29 cellular contexts compared by ENCODE assay signal in genomic region chr11:14058061-14058460, GRCh38.
"Had no signal": no experiment of that assay in that cellular context is flagged by ENCODE, and none has a peak within 500 bp of the region (broad histone marks: within the 10 kb centered on the region; RNA-seq: fewer than 3 reads in every experiment).

No MANE protein-coding gene starts in this region.

- ATAC-seq: activated CD8-positive, alpha-beta memory T cell treated with anti-CD3 and anti-CD28 coated beads, Interleukin-2, amount 10 ng/mL, durations not matched to agents 7 days and 5 days; activated naive CD4-positive, alpha-beta T cell treated with anti-CD3 and anti-CD28 coated beads, Interleukin-2, amount 50 U/mL, for 72 hours; activated naive CD8-positive, alpha-beta T cell treated with anti-CD3 and anti-CD28 coated beads, Interleukin-2, amount 50 U/mL, for 24 hours; T-cell had no signal

- H3K9me3 Mint-ChIP-seq: activated B cell treated with CpG ODN at 0.5 μM for 24 hours; activated CD4-positive, alpha-beta T cell treated with anti-CD3 and anti-CD28 coated beads, Interleukin-2, amount 10 ng/mL, durations not matched to agents 24 days and 14 days; activated naive CD4-positive, alpha-beta T cell treated with anti-CD3 and anti-CD28 coated beads, Interleukin-2, amount 50 U/mL, for 72 hours; activated naive CD8-positive, alpha-beta T cell treated with anti-CD3 and anti-CD28 coated beads, Interleukin-2, amount 50 U/mL, for 24 hours; activated T-cell treated with anti-CD3 and anti-CD28 coated beads, Interleukin-2, amount 50 U/mL, for 24 hours; activated T-helper 1 cell treated with anti-CD3 and anti-CD28 coated beads, Interleukin-12 subunit alpha, Interleukin-12 subunit beta, Interleukin-2, Interleukin-4 antibody, amounts not matched to agents 30 ng/mL and 10 ng/mL and 1 ng/mL, durations not matched to agents 14 hours and 24 hours and 36 hours; T-cell had no signal

- H3K4me1 Mint-ChIP-seq: activated B cell treated with CpG ODN at 0.5 μM for 24 hours had no signal

- H3K27ac Mint-ChIP-seq: activated B cell treated with CpG ODN at 0.5 μM for 24 hours; activated CD4-positive, alpha-beta T cell treated with anti-CD3 and anti-CD28 coated beads, Interleukin-2, amount 10 ng/mL, durations not matched to agents 24 days and 14 days; activated CD8-positive, alpha-beta memory T cell treated with anti-CD3 and anti-CD28 coated beads, Interleukin-2, amount 10 ng/mL, durations not matched to agents 7 days and 5 days; activated naive CD4-positive, alpha-beta T cell treated with anti-CD3 and anti-CD28 coated beads, Interleukin-2, amount 50 U/mL, for 72 hours; activated naive CD8-positive, alpha-beta T cell treated with anti-CD3 and anti-CD28 coated beads, Interleukin-2, amount 50 U/mL, for 24 hours; activated T-cell treated with anti-CD3 and anti-CD28 coated beads, Interleukin-2, amount 50 U/mL, for 24 hours; activated T-helper 1 cell treated with anti-CD3 and anti-CD28 coated beads, Interleukin-12 subunit alpha, Interleukin-12 subunit beta, Interleukin-2, Interleukin-4 antibody, amounts not matched to agents 30 ng/mL and 10 ng/mL and 1 ng/mL, durations not matched to agents 14 hours and 24 hours and 36 hours; T-cell had no signal

- H3K4me3 ChIP-seq: SK-N-MC had no signal

- H3K4me3 Mint-ChIP-seq: activated B cell treated with CpG ODN at 0.5 μM for 24 hours; activated CD4-positive, alpha-beta T cell treated with anti-CD3 and anti-CD28 coated beads, Interleukin-2, amount 10 ng/mL, durations not matched to agents 24 days and 14 days; activated CD8-positive, alpha-beta memory T cell treated with anti-CD3 and anti-CD28 coated beads, Interleukin-2, amount 10 ng/mL, durations not matched to agents 7 days and 5 days; activated naive CD8-positive, alpha-beta T cell treated with anti-CD3 and anti-CD28 coated beads, Interleukin-2, amount 50 U/mL, for 24 hours; activated T-cell treated with anti-CD3 and anti-CD28 coated beads, Interleukin-2, amount 50 U/mL, for 24 hours; activated T-helper 1 cell treated with anti-CD3 and anti-CD28 coated beads, Interleukin-12 subunit alpha, Interleukin-12 subunit beta, Interleukin-2, Interleukin-4 antibody, amounts not matched to agents 30 ng/mL and 10 ng/mL and 1 ng/mL, durations not matched to agents 14 hours and 24 hours and 36 hours; brain; T-cell had no signal

- FAIRE-seq: astrocyte, RCC 7860, TTC549 had no signal

- H3K27me3 Mint-ChIP-seq: activated naive CD8-positive, alpha-beta T cell treated with anti-CD3 and anti-CD28 coated beads, Interleukin-2, amount 50 U/mL, for 24 hours; activated T-cell treated with anti-CD3 and anti-CD28 coated beads, Interleukin-2, amount 50 U/mL, for 24 hours had no signal

- H3K27ac ChIP-seq: SK-N-MC had no signal

- DNase-seq: activated B cell treated with CpG ODN at 0.5 μM for 24 hours; activated CD4-positive, alpha-beta T cell treated with anti-CD3 and anti-CD28 coated beads for 1 hour; activated CD4-positive, alpha-beta T cell treated with anti-CD3 and anti-CD28 coated beads, Interleukin-2, amount 10 ng/mL, durations not matched to agents 24 days and 14 days; activated CD4-positive, alpha-beta T cell treated with anti-CD3 and anti-CD28 coated beads, Interleukin-2, amount 50 U/mL, for 48 hours; activated CD8-positive, alpha-beta memory T cell treated with anti-CD3 and anti-CD28 coated beads, Interleukin-2, amount 10 ng/mL, durations not matched to agents 7 days and 5 days; activated effector memory CD4-positive, alpha-beta T cell treated with anti-CD3 and anti-CD28 coated beads, Interleukin-2, amount 50 U/mL, for 16 hours; activated naive CD4-positive, alpha-beta T cell treated with Interleukin-2 at 50 U/mL for 16 hours; activated naive CD8-positive, alpha-beta T cell treated with anti-CD3 and anti-CD28 coated beads, Interleukin-2, amount 50 U/mL, for 24 hours; activated T-cell treated with anti-CD3 and anti-CD28 coated beads, Interleukin-2, amount 50 U/mL, for 24 hours; amygdala; KG1; NCI-H1092; NCI-H1417; NCI-H1694; NCI-H2029; NCI-H2107; NCI-H2171 treated with DMSO at 0.1 percent for 48 hours; NCI-H226; NCI-H526; T-cell; T-helper 2 cell; T1000 had no signal

- H3K36me3 Mint-ChIP-seq: activated CD8-positive, alpha-beta memory T cell treated with anti-CD3 and anti-CD28 coated beads, Interleukin-2, amount 10 ng/mL, durations not matched to agents 7 days and 5 days; activated naive CD4-positive, alpha-beta T cell treated with anti-CD3 and anti-CD28 coated beads, Interleukin-2, amount 50 U/mL, for 72 hours; brain; T-cell had no signal
